ENCODE assay signal across 16 cellular contexts in the genomic region with DNA sequence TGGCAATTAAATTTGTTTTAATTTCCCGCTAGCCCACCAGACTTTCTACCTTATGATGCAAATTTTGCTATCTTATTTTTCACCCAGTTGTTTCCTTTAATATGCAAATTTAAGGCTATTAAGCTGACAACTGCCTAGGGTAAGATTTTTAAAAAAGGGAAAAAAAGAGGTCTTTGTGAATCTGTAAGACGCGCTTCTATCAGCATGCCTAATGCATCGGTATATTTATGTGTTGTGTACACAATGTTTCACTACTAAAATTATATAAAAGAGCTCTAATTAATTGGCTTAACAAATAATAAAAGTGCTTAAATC.
"Had no signal": no experiment of that assay in that cellular context is flagged by ENCODE, and none has a peak within 500 bp of the region (broad histone marks: within the 10 kb centered on the region; RNA-seq: fewer than 3 reads in every experiment).

No MANE protein-coding gene starts in this region.

- H3K27ac ChIP-seq: dorsolateral prefrontal cortex, heart left ventricle, neutrophil, psoas muscle, suprapubic skin, thyroid gland had no signal

- H3K36me3 ChIP-seq: heart left ventricle, neutrophil, suprapubic skin, thyroid gland had no signal

- H3K4me1 ChIP-seq: heart left ventricle, psoas muscle, suprapubic skin, thyroid gland had no signal

- H3K27me3 ChIP-seq: dorsolateral prefrontal cortex, heart left ventricle, neutrophil, suprapubic skin, thyroid gland had no signal

- H3K9me3 ChIP-seq: heart left ventricle, neutrophil, psoas muscle, suprapubic skin, thyroid gland had no signal

- DNase-seq: cortex of kidney; dorsolateral prefrontal cortex; effector CD8-positive, alpha-beta T cell; heart left ventricle; hippocampal formation; naive thymus-derived CD4-positive, alpha-beta T cell; nephron progenitor cell; psoas muscle; retina; stimulated activated CD4-positive, alpha-beta T cell treated with anti-CD3 and anti-CD28 coated beads, Interleukin-4, amount 100 ng/mL, for 4 hours; stimulated activated naive CD4-positive, alpha-beta T cell; thyroid gland had no signal

- ATAC-seq: heart left ventricle; naive thymus-derived CD4-positive, alpha-beta T cell; psoas muscle; sciatic nerve had no signal

- H3K9me3 Mint-ChIP-seq: nephron progenitor cell, type B pancreatic cell had no signal

- H3K27me3 Mint-ChIP-seq: type B pancreatic cell had no signal

- H3K36me3 Mint-ChIP-seq: naive thymus-derived CD4-positive, alpha-beta T cell; type B pancreatic cell had no signal

- H3K4me3 Mint-ChIP-seq: naive thymus-derived CD4-positive, alpha-beta T cell; nephron progenitor cell; type B pancreatic cell had no signal

- H3K4me3 ChIP-seq: dorsolateral prefrontal cortex, heart left ventricle, psoas muscle, suprapubic skin, thyroid gland had no signal

- H3K27ac Mint-ChIP-seq: naive thymus-derived CD4-positive, alpha-beta T cell; nephron progenitor cell; type B pancreatic cell had no signal
